19 cellular contexts compared by ENCODE assay signal in the genomic region with DNA sequence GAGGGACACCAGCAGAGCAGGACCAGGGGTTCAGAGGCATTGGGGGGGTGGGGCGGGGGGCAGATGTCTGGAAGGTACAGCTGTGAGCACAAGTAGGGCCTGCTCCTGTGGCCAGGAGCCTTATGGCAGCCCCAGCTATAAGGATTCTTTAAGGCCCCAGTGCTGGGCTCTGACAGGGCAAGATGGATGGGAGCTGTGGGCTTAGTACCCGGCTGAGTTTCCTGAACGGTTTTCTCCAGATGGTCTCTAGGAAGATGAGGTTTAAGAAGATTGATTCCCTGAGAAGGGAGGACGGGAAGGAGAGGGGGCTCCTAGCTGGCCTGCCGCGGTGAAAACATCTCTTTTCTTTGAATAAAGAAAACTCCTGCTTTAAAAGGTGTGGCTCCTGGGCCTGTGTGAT.
"Had no signal": no experiment of that assay in that cellular context is flagged by ENCODE, and none has a peak within 500 bp of the region (broad histone marks: within the 10 kb centered on the region; RNA-seq: fewer than 3 reads in every experiment).

No MANE protein-coding gene starts in this region.

- H3K36me3 Mint-ChIP-seq: naive B cell; stimulated activated memory B cell treated with anti-CD40 and anti-IgM and Interleukin-4, amounts not matched to agents 10 μg/mL and 1 μg/mL and 100 μg/mL, for 72 hours had no signal

- H3K4me1 ChIP-seq: colonic mucosa, heart left ventricle, spleen had no signal

- H3K4me3 ChIP-seq: colonic mucosa, heart left ventricle, lung, spleen, tibial artery, upper lobe of left lung, uterus had no signal

- H3K4me3 Mint-ChIP-seq: naive B cell; stimulated activated memory B cell treated with anti-CD40 and anti-IgM and Interleukin-4, amounts not matched to agents 10 μg/mL and 1 μg/mL and 100 μg/mL, for 72 hours; stimulated activated naive CD8-positive, alpha-beta T cell treated with anti-CD3 and anti-CD28 coated beads, Interleukin-15, Interleukin-2, amounts not matched to agents 100 ng/mL and 50 ng/mL, for 24 hours had no signal

- H3K27me3 Mint-ChIP-seq: stimulated activated memory B cell treated with anti-CD40 and anti-IgM and Interleukin-4, amounts not matched to agents 10 μg/mL and 1 μg/mL and 100 μg/mL, for 72 hours; stimulated activated naive CD8-positive, alpha-beta T cell treated with anti-CD3 and anti-CD28 coated beads, Interleukin-15, Interleukin-2, amounts not matched to agents 100 ng/mL and 50 ng/mL, for 24 hours had no signal

- H3K27ac ChIP-seq: colonic mucosa, heart left ventricle, spleen, tibial artery, upper lobe of left lung, uterus had no signal

- H3K27me3 ChIP-seq: colonic mucosa, heart left ventricle, spleen, upper lobe of left lung, uterus had no signal

- H3K9me3 ChIP-seq: colonic mucosa, upper lobe of left lung, uterus had no signal

- ATAC-seq: heart left ventricle; left ventricle myocardium superior; sciatic nerve; stimulated activated memory B cell treated with anti-CD40 and anti-IgM and Interleukin-4, amounts not matched to agents 10 μg/mL and 1 μg/mL and 100 μg/mL, for 72 hours had no signal

- H3K27ac Mint-ChIP-seq: naive B cell; stimulated activated memory B cell treated with anti-CD40 and anti-IgM and Interleukin-4, amounts not matched to agents 10 μg/mL and 1 μg/mL and 100 μg/mL, for 72 hours; stimulated activated naive CD8-positive, alpha-beta T cell treated with anti-CD3 and anti-CD28 coated beads, Interleukin-15, Interleukin-2, amounts not matched to agents 100 ng/mL and 50 ng/mL, for 24 hours had no signal

- H3K36me3 ChIP-seq: colonic mucosa, heart left ventricle, spleen, tibial artery, upper lobe of left lung, uterus had no signal

- H3K4me1 Mint-ChIP-seq: naive B cell; stimulated activated memory B cell treated with anti-CD40 and anti-IgM and Interleukin-4, amounts not matched to agents 10 μg/mL and 1 μg/mL and 100 μg/mL, for 72 hours had no signal

- H3K9me3 Mint-ChIP-seq: stimulated activated naive CD8-positive, alpha-beta T cell treated with anti-CD3 and anti-CD28 coated beads, Interleukin-15, Interleukin-2, amounts not matched to agents 100 ng/mL and 50 ng/mL, for 24 hours had no signal

- DNase-seq: colonic mucosa; dermis blood vessel endothelial cell; erythroblast; heart left ventricle; islet precursor cell; left ventricle myocardium superior; mesenchymal stem cell; naive B cell; spleen; stimulated activated CD4-positive, alpha-beta T cell treated with anti-CD3 and anti-CD28 coated beads, Interleukin-15, amount 100 ng/mL, for 24 hours; stimulated activated CD4-positive, alpha-beta T cell treated with anti-CD3 and anti-CD28 coated beads, Interleukin-1b, Interleukin-23, amount 100 ng/mL, for 48 hours; stimulated activated CD4-positive, alpha-beta T cell treated with anti-CD3 and anti-CD28 coated beads, Interleukin-4, amount 100 ng/mL, for 24 hours; tibial artery; upper lobe of left lung; uterus had no signal
